ENCODE assay signal across 9 cellular contexts in the genomic region with DNA sequence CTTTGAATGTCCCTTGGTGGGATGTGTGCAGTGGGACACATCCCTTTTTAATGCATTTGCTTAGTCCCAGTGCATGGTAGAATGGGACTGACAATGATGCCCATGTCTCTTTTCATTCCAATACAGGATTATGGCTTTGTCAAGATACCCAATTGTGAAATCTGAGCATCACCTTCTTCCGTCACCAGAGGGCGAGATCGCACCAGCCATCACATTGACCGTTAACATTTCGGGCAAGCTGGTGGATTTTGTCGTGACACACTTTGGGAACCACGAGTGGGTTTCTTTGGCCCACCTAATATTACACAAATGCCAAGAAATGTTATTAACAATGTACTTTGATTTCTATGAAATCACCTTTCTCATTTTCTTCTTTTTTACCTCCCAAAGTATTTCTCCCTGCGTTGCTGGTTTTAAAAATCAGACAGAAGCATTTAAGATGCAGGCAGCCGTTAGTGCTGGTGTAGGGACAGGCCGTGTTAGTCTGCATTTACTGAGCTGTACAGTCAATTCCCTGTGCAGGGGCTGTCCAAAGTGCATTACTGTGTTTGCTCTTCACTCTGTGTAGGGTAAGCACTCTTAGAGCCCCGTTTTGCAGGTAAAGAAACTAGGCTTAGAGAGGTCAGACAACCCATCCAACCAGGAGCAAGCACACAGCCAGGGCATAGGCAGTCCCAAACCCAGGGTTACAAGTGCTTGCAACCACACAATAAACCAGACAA. TPM values are rescaled to one million over a fixed set of nuclear protein-coding genes. Genes with fewer than 3 reads are reported as not detected.
DNase-seq lines count a peak whose midpoint lies in the region; ATAC-seq and TF ChIP-seq lines count a peak whose summit lies in the region.
"Had no signal": no experiment of that assay in that cellular context is flagged by ENCODE, and none has a peak within 500 bp of the region (broad histone marks: within the 10 kb centered on the region; RNA-seq: fewer than 3 reads in every experiment).

No MANE protein-coding gene starts in this region.

- H3K4me3 ChIP-seq in GM23338 = no peak overlapping the region
- H3K4me3 ChIP-seq in PC-3 (ENCODE audit: low read length) = no peak overlapping the region
- no peak overlapping the region for H3K4me3 ChIP-seq in fibroblast of villous mesenchyme (ENCODE audit: low read depth, low read length)
- H3K4me3 ChIP-seq in neuronal stem cell (ENCODE audit: low read length in 2 of 2) = no peak overlapping the region

- H4K8ac ChIP-seq in neuronal stem cell (ENCODE audit: low read depth, low read length) = no peak overlapping the region

- H3K27me3 ChIP-seq in GM23338 (ENCODE audit: insufficient read depth) = no peaks in the 10 kb centered on the region
- no peaks in the 10 kb centered on the region for H3K27me3 ChIP-seq in PC-3 (ENCODE audit: low read length)
- peaks cover 0 to 6% (median 0%) of the 10 kb centered on the region in 3 experiments for H3K27me3 ChIP-seq in neuronal stem cell (ENCODE audit: control insufficient read depth in 3 of 3, insufficient read depth in 3 of 3, low read depth in 1 of 3, low read length in 3 of 3)
- H3K27me3 ChIP-seq: neutrophil had no signal

- no peaks in the 10 kb centered on the region for H3K79me2 ChIP-seq in GM23338 (replicated peaks; ENCODE audit: insufficient read depth)
- H3K79me2 ChIP-seq in PC-3 (ENCODE audit: low read length) = no peaks in the 10 kb centered on the region

- H3K9me3 Mint-ChIP-seq in Calu3 (ENCODE audit: low read depth, unreplicated experiment) = no peaks in the 10 kb centered on the region
- peaks cover 97% of the 10 kb centered on the region for H3K9me3 Mint-ChIP-seq in GM23338

- H3K4me2 ChIP-seq in GM23338 (no peak overlapping the region), PC-3 (ENCODE audit: low read length) (no peak overlapping the region), neuronal stem cell (ENCODE audit: insufficient read depth, low read length, poor library complexity, severe bottlenecking) (no peak overlapping the region)

- no peak overlapping the region for H3K4ac ChIP-seq in neuronal stem cell (ENCODE audit: low read length)

- intact Hi-C loops in Calu3 (cut with micrococcal nuclease; ENCODE audit: unreplicated experiment) = no loop called here
- intact Hi-C loops in PC-3 (cut with micrococcal nuclease) = no loop called here

- H3K36me3 ChIP-seq in GM23338 (ENCODE audit: insufficient read depth) (no peaks in the 10 kb centered on the region), PC-3 (ENCODE audit: low read depth, low read length) (no peaks in the 10 kb centered on the region), neuronal stem cell (replicated peaks in 1 of 2; ENCODE audit: control insufficient read depth in 2 of 2, insufficient read depth in 2 of 2, low read length in 2 of 2) (no peaks in the 10 kb centered on the region)
- H3K36me3 ChIP-seq: neutrophil had no signal

- H2AFZ ChIP-seq in GM23338 (no peak overlapping the region), PC-3 (ENCODE audit: low read length) (no peak overlapping the region), neuronal stem cell (ENCODE audit: low read length) (no peak overlapping the region)

- TF ChIP-seq CTCF in Calu3 (IDR thresholded peaks at IDR 0.05; ENCODE audit: unreplicated experiment) = peak; percentile 54
- TF ChIP-seq CTCF in GM23338 (conservative IDR thresholded peaks at IDR 0.05; ENCODE audit: low read depth in 2 of 2) = peak; percentile 65 to 66
- TF ChIP-seq CTCF in PC-3 (conservative IDR thresholded peaks at IDR 0.05; ENCODE audit: low read depth, low read length) = peak; percentile 77
- TF ChIP-seq CTCF in fibroblast of villous mesenchyme (IDR thresholded peaks at IDR 0.05; ENCODE audit: insufficient read depth, low read depth, low read length) = peak; percentile 49

- DNase-seq in Calu3 (peak; percentile 46), GM23338 (ENCODE audit: low spot score) (peak; percentile 37), PC-3 (peak; percentile 54), fibroblast of villous mesenchyme (ENCODE audit: low read depth) (peak; percentile 3), DMS153 (lab: John Stamatoyannopoulos, UW) (no peak), neuronal stem cell (ENCODE audit: low spot score) (no peak)

- no peak overlapping the region for H3K18ac ChIP-seq in neuronal stem cell (ENCODE audit: low read length)

- H3K4me3 Mint-ChIP-seq in Calu3 (ENCODE audit: low read depth, unreplicated experiment) (no peak overlapping the region), GM23338 (no peak overlapping the region)

- H2BK15ac ChIP-seq in neuronal stem cell (ENCODE audit: low read length) = no peak overlapping the region

- ATAC-seq in GM23338 = no peak
- peak; percentile 42; the same call in 1 of the 2 replicates for ATAC-seq in PC-3
- ATAC-seq in GM21390 (IDR thresholded peaks at IDR 0.05; ENCODE audit: unreplicated experiment) = no peak
- no peak for ATAC-seq in HG03045 (IDR thresholded peaks at IDR 0.05; ENCODE audit: unreplicated experiment)

- H3K4me1 Mint-ChIP-seq in Calu3 (ENCODE audit: low read depth, unreplicated experiment) (no peaks in the 10 kb centered on the region), GM23338 (no peaks in the 10 kb centered on the region)

- no peaks in the 10 kb centered on the region for H3K9me3 ChIP-seq in PC-3 (ENCODE audit: low read length)
- peaks cover 0 to 22% of the 10 kb centered on the region in 2 donors for H3K9me3 ChIP-seq in neuronal stem cell (replicated peaks in 1 of 2; ENCODE audit: control insufficient read depth in 2 of 2, insufficient read depth in 1 of 2, low read depth in 1 of 2, low read length in 2 of 2)
- H3K9me3 ChIP-seq: neutrophil had no signal

- no peak overlapping the region for H3K27ac ChIP-seq in GM23338 (ENCODE audit: low read depth)
- no peak overlapping the region for H3K27ac ChIP-seq in PC-3 (ENCODE audit: low read length)
- H3K27ac ChIP-seq in neuronal stem cell (replicated peaks; ENCODE audit: low read length) = no peak overlapping the region
- H3K27ac ChIP-seq: neutrophil had no signal

- H3K27ac Mint-ChIP-seq in Calu3 (ENCODE audit: unreplicated experiment) (no peak overlapping the region), GM23338 (no peak overlapping the region)

- POLR2A ChIA-PET in PC-3 (lab: Charles Lee; ENCODE audit: unreplicated experiment) = no interaction called here

- H3K4me1 ChIP-seq in GM23338 (ENCODE audit: insufficient read depth) (no peaks in the 10 kb centered on the region), PC-3 (ENCODE audit: insufficient read depth, low read length) (no peaks in the 10 kb centered on the region), neuronal stem cell (ENCODE audit: control insufficient read depth in 2 of 2, insufficient read depth in 1 of 2, low read depth in 1 of 2, low read length in 2 of 2) (no peaks in the 10 kb centered on the region)

- no peaks in the 10 kb centered on the region for H3K36me3 Mint-ChIP-seq in Calu3 (ENCODE audit: insufficient read depth, unreplicated experiment)
- H3K36me3 Mint-ChIP-seq in GM23338 (ENCODE audit: low read depth) = peaks cover 26% of the 10 kb centered on the region

- WGBS in neuronal stem cell (ENCODE audit: extremely low coverage in 2 of 2, insufficient read length in 2 of 2, insufficient replicate concordance in 1 of 2), 2 donors = no CpG with 5 or more reads among the region's 11 CpGs

- H3K27me3 Mint-ChIP-seq in Calu3 (ENCODE audit: unreplicated experiment) (peaks cover 36% of the 10 kb centered on the region), GM23338 (ENCODE audit: insufficient read depth, low read depth, poor library complexity) (peaks cover 9% of the 10 kb centered on the region)

- no peak overlapping the region for H2AK5ac ChIP-seq in neuronal stem cell (ENCODE audit: low read depth, low read length)

- H3K23ac ChIP-seq in neuronal stem cell (ENCODE audit: low read depth, low read length, poor library complexity) = no peak overlapping the region

- no peak overlapping the region for H4K91ac ChIP-seq in neuronal stem cell (ENCODE audit: low read depth, low read length, poor library complexity)

- H3K9ac ChIP-seq in PC-3 (ENCODE audit: low read length) = no peak overlapping the region
- H3K9ac ChIP-seq in neuronal stem cell (ENCODE audit: low read depth, low read length, poor library complexity) = no peak overlapping the region

- H2BK12ac ChIP-seq in neuronal stem cell (ENCODE audit: low read length) = no peak overlapping the region

- no peak overlapping the region for H3K14ac ChIP-seq in neuronal stem cell (ENCODE audit: low read length)

- H3F3A ChIP-seq in GM23338 (replicated peaks; ENCODE audit: low read depth) (no peaks in the 10 kb centered on the region), PC-3 (ENCODE audit: low read length, unreplicated experiment) (no peaks in the 10 kb centered on the region)

- H4K20me1 ChIP-seq in GM23338 (replicated peaks; ENCODE audit: insufficient read depth) = no peaks in the 10 kb centered on the region
- H4K20me1 ChIP-seq in PC-3 (ENCODE audit: low read length) = no peaks in the 10 kb centered on the region

- no peak overlapping the region for H2BK120ac ChIP-seq in neuronal stem cell (ENCODE audit: low read depth, low read length)

- no TSS peak for BruUV-seq in Calu3 (replicated peaks; lab: Mats Ljungman, UMichigan)
- BruUV-seq in PC-3 (replicated peaks; lab: Mats Ljungman, UMichigan) = no TSS peak

- no peaks in the 10 kb centered on the region for H3K79me1 ChIP-seq in neuronal stem cell (ENCODE audit: low read depth, low read length)

- H3K9me2 ChIP-seq in GM23338 (ENCODE audit: insufficient read depth) (no peaks in the 10 kb centered on the region), PC-3 (replicated peaks; ENCODE audit: low read length) (no peaks in the 10 kb centered on the region)

- H2BK5ac ChIP-seq in neuronal stem cell (ENCODE audit: low read length) = no peak overlapping the region

- CTCF ChIA-PET in Calu3 (lab: Charles Lee) = no interaction called here
- CTCF ChIA-PET in PC-3 (lab: Charles Lee) = no interaction called here

TF ChIP-seq in GM23338, 12 proteins besides CTCF, POLR2A, EP300 and RAD21 (continues in another document):
- TF ChIP-seq EZH2phosphoT487 (IDR thresholded peaks at IDR 0.05; ENCODE audit: unreplicated experiment) (no peak), ZNF331 (CRISPR knock-in tag; IDR thresholded peaks at IDR 0.05; ENCODE audit: low read depth) (no peak), JUNB (IDR thresholded peaks at IDR 0.05; ENCODE audit: unreplicated experiment) (no peak), NANOG (IDR thresholded peaks at IDR 0.05; ENCODE audit: borderline replicate concordance) (no peak)

RNA-seq across cellular contexts. Expression of gene CWH43, which starts 46.5 kb away (rescaled TPM):
- total RNA-seq in Calu3 (2022) (not detected in 2 replicates), PC-3 (2014; rRNA removed) (2.2 and 3.0 TPM in 2 replicates), fibroblast of villous mesenchyme (not detected in 2 replicates)
- total RNA-seq in GM23338 (2014; rRNA removed; shearing (Covaris generic)) = not detected in 2 replicates
- polyA plus RNA-seq in GM23338 (2016; fragmentation: Nextera tagmentation; extraction: Ambion mirVana) = not detected in 2 replicates
- not detected for polyA plus RNA-seq in neuronal stem cell (2013, experiment 1 of 2)
- not detected for polyA plus RNA-seq in neuronal stem cell (2013, experiment 2 of 2)

Comparison
In these comparisons a context has a peak if more than half of its experiments do, and no peak if none do; other contexts are left out.
1. DNase-seq: peak in Calu3 (single experiment), GM23338 (single experiment), PC-3 (single experiment) and fibroblast of villous mesenchyme (single experiment); none in DMS153 (single experiment) and neuronal stem cell (single experiment).
2. Peak in every context shown above with its lines, with median percentiles within 50 percentile points of each other: CTCF ChIP-seq.